8 cellular contexts compared by ENCODE assay signal in genomic region chr21:44926364-44927101, GRCh38. TPM values are rescaled to one million over a fixed set of nuclear protein-coding genes. Genes with fewer than 3 reads are reported as not detected.
DNase-seq lines count a peak whose midpoint lies in the region; ATAC-seq and TF ChIP-seq lines count a peak whose summit lies in the region.

No MANE protein-coding gene starts in this region.

- in situ Hi-C loops in transverse colon (cut with MboI; ENCODE audit: low pct_ligation_motif_present in 1 of 4, low pct_unique_long_range_greater_than_20kb in 1 of 4, low sequenced_read_pairs in 3 of 4): loop anchor here in 1 of 4 donors (25.0 kb wide), 1 partner anchor 114 kb away; the partner anchor contains the start of genes SUMO3 and UBE2G2

- intact Hi-C loops in transverse colon (cut with DNase I; ENCODE audit: low total_unique reads) (no loop called here), ovary (cut with DNase I) (no loop called here)

- ATAC-seq in HG02981 (IDR thresholded peaks at IDR 0.05; ENCODE audit: unreplicated experiment): no peak

- H3K27ac ChIP-seq in transverse colon: peak overlapping the region; percentile 33 to 59 (median 51)
- no peak overlapping the region for H3K27ac ChIP-seq in ovary

- H3K27me3 ChIP-seq in transverse colon: peaks cover 54% of the 10 kb centered on the region
- peaks cover under 1% of the 10 kb centered on the region for H3K27me3 ChIP-seq in ovary

- no peaks in the 10 kb centered on the region for H3K9me3 ChIP-seq in transverse colon
- peaks cover 0 to 6% of the 10 kb centered on the region in 2 donors for H3K9me3 ChIP-seq in ovary

- DNase-seq in activated gamma-delta T cell treated with Interleukin-2 at 50 U/mL for 16 hours: peak; percentile 49
- DNase-seq in activated gamma-delta T cell (lab: John Stamatoyannopoulos, UW): no peak
- DNase-seq in activated CD4-positive, alpha-beta T cell treated with anti-CD3 and anti-CD28 coated beads, Interleukin-2, amount 50 U/mL, for 1 hour: peak; percentile 57
- DNase-seq in fibroblast of the aortic adventitia (ENCODE audit: low read depth): peak; percentile 60
- DNase-seq in transverse colon: no peak
- DNase-seq in ovary: no peak
- no peak for DNase-seq in NCI-H187 treated with DMSO at 0.1 percent for 48 hours (lab: John Stamatoyannopoulos, UW)

- H3K4me1 ChIP-seq in transverse colon (peaks cover 2 to 28% (median 12%) of the 10 kb centered on the region in 4 donors), ovary (ENCODE audit: insufficient read depth) (no peaks in the 10 kb centered on the region)

- 57% methylated on average over 23 of the region's 23 CpGs; no CpG with 5 or more reads in 1 of the 2 donors for WGBS in transverse colon (ENCODE audit: low coverage in 1 of 2), 2 donors
- WGBS in ovary, 3 donors: 55 to 63% (median 57%) methylated on average over 22 to 23 of the region's 23 CpGs

- TF ChIP-seq CTCF in fibroblast of the aortic adventitia (IDR thresholded peaks at IDR 0.05; ENCODE audit: insufficient read depth, low read length) (no peak), transverse colon (IDR thresholded peaks at IDR 0.05) (no peak), ovary (IDR thresholded peaks at IDR 0.05) (no peak)

- H3K36me3 ChIP-seq in transverse colon (no peaks in the 10 kb centered on the region), ovary (no peaks in the 10 kb centered on the region)

- no peak overlapping the region for H3K4me3 ChIP-seq in fibroblast of the aortic adventitia (ENCODE audit: low read depth, low read length)
- H3K4me3 ChIP-seq in transverse colon: no peak overlapping the region
- H3K4me3 ChIP-seq in ovary: no peak overlapping the region

- TF ChIP-seq EP300 in transverse colon (IDR thresholded peaks at IDR 0.05; ENCODE audit: low read depth) (no peak), ovary (IDR thresholded peaks at IDR 0.05) (no peak)

- TF ChIP-seq POLR2A in transverse colon (IDR thresholded peaks at IDR 0.05) (no peak), ovary (IDR thresholded peaks at IDR 0.05) (no peak)

RNA-seq across cellular contexts. Expression of gene ITGB2, which starts 5.8 kb away (rescaled TPM):
- 0.09 TPM in 1 of 2 replicates, not detected in the other for total RNA-seq in fibroblast of the aortic adventitia (ENCODE audit: low replicate concordance)
- 10 to 100 TPM; 14.2 to 32.4 (median 24.9) TPM for total RNA-seq in transverse colon
- 10 to 100 TPM in 6 of 7 donors, 1 to 10 TPM in 1; 9.6 to 58.3 (median 17.6) TPM for total RNA-seq in ovary
- polyA plus RNA-seq in ovary: 10 to 100 TPM; 13.0 to 31.1 TPM

RNA-seq across cellular contexts. Expression of gene SLX9, which starts 13.3 kb away (rescaled TPM):
- total RNA-seq in fibroblast of the aortic adventitia (ENCODE audit: low replicate concordance): 6.0 and 7.4 TPM in 2 replicates
- 10 to 100 TPM in 3 of 4 donors, 1 to 10 TPM in 1; 8.1 to 46.0 (median 16.6) TPM for total RNA-seq in transverse colon
- 10 to 100 TPM in 6 of 7 donors, 1 to 10 TPM in 1; 5.6 to 24.1 (median 17.2) TPM for total RNA-seq in ovary
- 10 to 100 TPM in 1 of 2 donors, 1 to 10 TPM in 1; 5.6 to 14.0 TPM for polyA plus RNA-seq in ovary

RNA-seq across cellular contexts. Expression of gene PTTG1IP, which starts 53.0 kb away (rescaled TPM):
- total RNA-seq in fibroblast of the aortic adventitia (ENCODE audit: low replicate concordance): 226 and 233 TPM in 2 replicates
- total RNA-seq in transverse colon: 100 to 1,000 TPM; 157 to 552 (median 288) TPM
- 100 to 1,000 TPM; 133 to 226 (median 143) TPM for total RNA-seq in ovary
- 100 to 1,000 TPM; 144 to 420 TPM for polyA plus RNA-seq in ovary

Comparison
In these comparisons a context has a peak if more than half of its experiments do, and no peak if none do; other contexts are left out.
1. DNase-seq: peak in activated gamma-delta T cell treated with Interleukin-2 at 50 U/mL for 16 hours (single experiment), activated CD4-positive, alpha-beta T cell treated with anti-CD3 and anti-CD28 coated beads, Interleukin-2, amount 50 U/mL, for 1 hour (single experiment) and fibroblast of the aortic adventitia (single experiment); none in activated gamma-delta T cell (single experiment), transverse colon (single experiment), ovary (0 of 5) and NCI-H187 treated with DMSO at 0.1 percent for 48 hours (single experiment).
2. H3K27ac ChIP-seq: peak in transverse colon (4 of 4); none in ovary (0 of 2).